Comparison of ENCODE assay signal across 27 cellular contexts in genomic region chr15:67018451-67018850, GRCh38. TPM values are rescaled to one million over a fixed set of nuclear protein-coding genes. Genes with fewer than 3 reads are reported as not detected.
DNase-seq lines count a peak whose midpoint lies in the region; ATAC-seq, FAIRE-seq and TF ChIP-seq lines count a peak whose summit lies in the region.
"Had no signal": no experiment of that assay in that cellular context is flagged by ENCODE, and none has a peak within 500 bp of the region (broad histone marks: within the 10 kb centered on the region; RNA-seq: fewer than 3 reads in every experiment).

No MANE protein-coding gene starts in this region.

- H3K4me3 Mint-ChIP-seq in glutamatergic neuron (ENCODE audit: unreplicated experiment) = no peak overlapping the region
- H3K4me3 Mint-ChIP-seq: activated CD8-positive, alpha-beta T cell treated with anti-CD3 and anti-CD28 coated beads, Interleukin-2, amount 10 ng/mL, durations not matched to agents 7 days and 5 days; activated T-cell treated with anti-CD3 and anti-CD28 coated beads, Interleukin-2, amount 50 U/mL, for 24 hours; HFFc6; naive thymus-derived CD4-positive, alpha-beta T cell; stimulated activated naive CD8-positive, alpha-beta T cell treated with anti-CD3 and anti-CD28 coated beads, Interleukin-15, Interleukin-2, amounts not matched to agents 100 ng/mL and 50 ng/mL, for 24 hours had no signal

- peaks cover 5% of the 10 kb centered on the region for H3K4me1 Mint-ChIP-seq in glutamatergic neuron (ENCODE audit: low read depth, unreplicated experiment)

- no peak overlapping the region for H3K9ac ChIP-seq in OCI-LY3 (ENCODE audit: low read length)
- H3K9ac ChIP-seq: GM23248 had no signal

- H3K36me3 Mint-ChIP-seq in glutamatergic neuron (ENCODE audit: unreplicated experiment) = no peaks in the 10 kb centered on the region
- H3K36me3 Mint-ChIP-seq: naive thymus-derived CD4-positive, alpha-beta T cell had no signal

- peaks cover 23% of the 10 kb centered on the region for H3K4me1 ChIP-seq in OCI-LY3 (ENCODE audit: low read length)

- H3K27ac ChIP-seq in OCI-LY3 (ENCODE audit: low read length) = no peak overlapping the region
- H3K27ac ChIP-seq: body of pancreas, GM23248, left lung, RWPE1 had no signal

- DNase-seq in activated CD8-positive, alpha-beta memory T cell treated with anti-CD3 and anti-CD28 coated beads, Interleukin-2, amount 50 U/mL, for 48 hours = peak; percentile 38
- no peak for DNase-seq in activated CD8-positive, alpha-beta memory T cell treated with anti-CD3 and anti-CD28 coated beads for 24 hours
- no peak for DNase-seq in glutamatergic neuron
- no peak for DNase-seq in GM12892 (ENCODE audit: insufficient read length)
- DNase-seq in inferior parietal cortex (ENCODE audit: extremely low spot score) = no peak
- DNase-seq in left colon = no peak
- DNase-seq: ACHN; activated CD8-positive, alpha-beta T cell treated with anti-CD3 and anti-CD28 coated beads, Interleukin-2, amount 10 ng/mL, durations not matched to agents 7 days and 5 days; activated gamma-delta T cell; activated T-cell treated with anti-CD3 and anti-CD28 coated beads, Interleukin-2, amount 50 U/mL, for 24 hours; body of pancreas; COR-L47; DND-41; GM23248; HFFc6; Kasumi-1; left lung; mesendoderm; MV-4-11; naive thymus-derived CD4-positive, alpha-beta T cell; NCI-H1694 treated with DMSO at 0.1 percent for 48 hours; NCI-H2227 treated with DMSO at 0.1 percent for 48 hours; NCI-H526 treated with DMSO at 0.1 percent for 48 hours had no signal

- peak overlapping the region; percentile 17 for H3K27ac Mint-ChIP-seq in glutamatergic neuron (ENCODE audit: unreplicated experiment)
- H3K27ac Mint-ChIP-seq: activated CD8-positive, alpha-beta T cell treated with anti-CD3 and anti-CD28 coated beads, Interleukin-2, amount 10 ng/mL, durations not matched to agents 7 days and 5 days; activated T-cell treated with anti-CD3 and anti-CD28 coated beads, Interleukin-2, amount 50 U/mL, for 24 hours; HFFc6 had no signal

- no peak for ATAC-seq in left colon
- ATAC-seq: activated CD8-positive, alpha-beta T cell treated with anti-CD3 and anti-CD28 coated beads, Interleukin-2, amount 10 ng/mL, durations not matched to agents 7 days and 5 days; body of pancreas; left lung; naive thymus-derived CD4-positive, alpha-beta T cell had no signal

- peak overlapping the region; percentile 11 for H3K4me2 ChIP-seq in OCI-LY3 (ENCODE audit: low read length)

- FAIRE-seq in GM12892 (lab: Jason Lieb, UNC) = no peak
- FAIRE-seq: GM12891 had no signal

- H3K9me3 ChIP-seq in OCI-LY3 (ENCODE audit: insufficient read depth, low read length) = no peaks in the 10 kb centered on the region
- H3K9me3 ChIP-seq: body of pancreas, left lung had no signal

- no peaks in the 10 kb centered on the region for H3K27me3 ChIP-seq in OCI-LY3 (ENCODE audit: low read depth, low read length)
- H3K27me3 ChIP-seq: body of pancreas, left lung had no signal

- no peaks in the 10 kb centered on the region for H3K9me3 Mint-ChIP-seq in glutamatergic neuron (ENCODE audit: unreplicated experiment)
- H3K9me3 Mint-ChIP-seq: activated T-cell treated with anti-CD3 and anti-CD28 coated beads, Interleukin-2, amount 50 U/mL, for 24 hours; HFFc6; stimulated activated naive CD8-positive, alpha-beta T cell treated with anti-CD3 and anti-CD28 coated beads, Interleukin-15, Interleukin-2, amounts not matched to agents 100 ng/mL and 50 ng/mL, for 24 hours had no signal

- intact Hi-C loops in left colon (cut with DNase I, micrococcal nuclease) = no loop called here

- no peak for TF ChIP-seq CTCF in OCI-LY3 (IDR thresholded peaks at IDR 0.05; ENCODE audit: low read depth, low read length)
- TF ChIP-seq CTCF in glutamatergic neuron (IDR thresholded peaks at IDR 0.05; ENCODE audit: partially characterized antibody, unreplicated experiment) = no peak

- H3K27me3 Mint-ChIP-seq in glutamatergic neuron (ENCODE audit: unreplicated experiment) = no peaks in the 10 kb centered on the region

- H4K20me1 ChIP-seq in OCI-LY3 (ENCODE audit: insufficient read depth, low read length) = no peaks in the 10 kb centered on the region

- H3K4me3 ChIP-seq in OCI-LY3 (ENCODE audit: low read length) = no peak overlapping the region
- H3K4me3 ChIP-seq: body of pancreas, GM23248, left lung had no signal

- no peaks in the 10 kb centered on the region for H3K36me3 ChIP-seq in OCI-LY3 (replicated peaks; ENCODE audit: low read depth, low read length)
- H3K36me3 ChIP-seq: left lung had no signal

- no peak overlapping the region for H2AFZ ChIP-seq in OCI-LY3 (ENCODE audit: low read depth, low read length)
- H2AFZ ChIP-seq: GM23248 had no signal

- no peaks in the 10 kb centered on the region for H3K79me2 ChIP-seq in OCI-LY3 (ENCODE audit: low read length)

- TF ChIP-seq POLR2A in GM12892 (IDR thresholded peaks at IDR 0.05; ENCODE audit: low read depth, low read length) = no peak

RNA-seq across cellular contexts. Expression of gene SMAD3, which starts 47.0 kb away (rescaled TPM):
- total RNA-seq in glutamatergic neuron (ENCODE audit: unreplicated experiment) (5.0 TPM), left colon (10 to 100 TPM; 33.3 to 60.7 TPM)
- 20.6 TPM for polyA plus RNA-seq in GM12892 (2012; ENCODE audit: missing spikeins)
